Comparison of ENCODE assay signal across 20 cellular contexts in the genomic region with DNA sequence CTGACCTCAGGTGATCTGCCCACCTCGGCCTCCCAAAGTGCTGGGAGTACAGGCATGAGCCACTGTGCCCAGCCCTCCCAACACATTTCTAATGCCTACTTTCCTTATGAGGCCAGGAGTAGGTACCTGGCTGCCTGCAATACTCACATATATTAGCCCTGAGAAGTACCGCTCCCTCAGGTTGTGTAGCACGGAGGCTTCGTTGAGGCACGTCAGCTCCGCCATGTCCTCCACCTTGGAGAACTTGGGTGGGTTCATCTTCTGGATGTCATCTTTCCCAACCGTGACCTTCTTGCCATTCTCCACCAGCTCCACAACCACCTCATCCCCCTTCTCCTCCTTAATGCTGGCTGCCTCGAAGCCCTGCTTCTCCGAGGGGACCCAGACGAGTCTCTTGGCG. TPM values are rescaled to one million over a fixed set of nuclear protein-coding genes. Genes with fewer than 3 reads are reported as not detected.
"Had no signal": no experiment of that assay in that cellular context is flagged by ENCODE, and none has a peak within 500 bp of the region (broad histone marks: within the 10 kb centered on the region; RNA-seq: fewer than 3 reads in every experiment).

No MANE protein-coding gene starts in this region.

- H3K4me1 Mint-ChIP-seq: nephron had no signal

- DNase-seq: caudate nucleus; cortex of kidney; dorsolateral prefrontal cortex; effector CD8-positive, alpha-beta T cell; gastrocnemius medialis; glutamatergic neuron; left lung; lower lobe of right lung; mesenchymal stem cell; midbrain; naive B cell; occipital lobe; retina; right lobe of liver; stimulated activated naive CD4-positive, alpha-beta T cell treated with Interleukin-2 at 50 U/mL for 16 hours; trophoblast cell had no signal

- H3K9me3 Mint-ChIP-seq: nephron had no signal

- H3K36me3 Mint-ChIP-seq: naive B cell had no signal

- H3K27ac ChIP-seq: dorsolateral prefrontal cortex, gastrocnemius medialis, left lung, lower lobe of right lung, parathyroid adenoma, prostate gland, right lobe of liver had no signal

- H3K4me1 ChIP-seq: gastrocnemius medialis, lower lobe of right lung, parathyroid adenoma, prostate gland, right lobe of liver had no signal

- H3K27ac Mint-ChIP-seq: naive B cell, nephron had no signal

- ATAC-seq: gastrocnemius medialis, left lung, lower lobe of right lung, right lobe of liver had no signal

- H3K9me3 ChIP-seq: gastrocnemius medialis, left lung, lower lobe of right lung, prostate gland, right lobe of liver had no signal

- H3K36me3 ChIP-seq: gastrocnemius medialis, left lung, lower lobe of right lung, prostate gland, right lobe of liver had no signal

- H3K4me3 Mint-ChIP-seq: naive B cell, nephron had no signal

- H3K4me3 ChIP-seq: dorsolateral prefrontal cortex, gastrocnemius medialis, left lung, lower lobe of right lung, prostate gland, right lobe of liver had no signal

- H3K27me3 ChIP-seq: gastrocnemius medialis, right lobe of liver had no signal

RNA-seq across cellular contexts. Expression of a gene that starts 19.1 kb away (rescaled TPM):
- polyA plus RNA-seq: keratinocyte had no signal
